Comparison of ENCODE assay signal across 27 cellular contexts in the genomic region with DNA sequence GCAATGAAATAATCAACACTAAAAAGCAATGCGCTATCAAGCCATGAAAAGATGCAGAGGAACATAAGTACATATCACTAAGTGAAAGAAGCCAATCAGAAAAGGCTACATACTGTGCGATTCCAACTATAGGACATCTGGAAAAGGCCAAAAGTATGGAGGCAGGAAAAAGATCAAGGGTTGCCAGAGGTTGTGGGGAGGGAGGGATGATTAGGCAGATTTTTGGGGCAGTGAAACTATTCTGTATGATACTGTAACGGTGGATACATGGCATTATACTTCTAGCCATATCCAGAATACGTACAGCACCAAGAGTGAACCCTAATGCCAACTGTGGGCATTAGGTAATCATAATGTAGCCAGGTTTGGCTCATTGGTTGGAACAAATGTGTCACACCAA.
"Had no signal": no experiment of that assay in that cellular context is flagged by ENCODE, and none has a peak within 500 bp of the region (broad histone marks: within the 10 kb centered on the region; RNA-seq: fewer than 3 reads in every experiment).

No MANE protein-coding gene starts in this region.

- H3K27me3 Mint-ChIP-seq: activated CD4-positive, alpha-beta memory T cell treated with anti-CD3 and anti-CD28 coated beads for 36 hours; activated naive CD4-positive, alpha-beta T cell treated with anti-CD3 and anti-CD28 coated beads, Interleukin-2, amount 50 U/mL, for 24 hours; activated naive CD8-positive, alpha-beta T cell treated with anti-CD3 and anti-CD28 coated beads, Interleukin-2, amount 50 U/mL, for 24 hours had no signal

- DNase-seq: activated CD4-positive, alpha-beta memory T cell treated with anti-CD3 and anti-CD28 coated beads for 36 hours; activated CD4-positive, alpha-beta T cell treated with anti-CD3 and anti-CD28 coated beads for 4 hours; activated naive CD8-positive, alpha-beta T cell treated with anti-CD3 and anti-CD28 coated beads, Interleukin-2, amount 50 U/mL, for 24 hours; activated T-cell treated with anti-CD3 and anti-CD28 coated beads, Interleukin-2, amount 50 U/mL, for 4 hours; amygdala; central memory CD4-positive, alpha-beta T cell; endodermal cell; foreskin fibroblast; heart left ventricle; hypothalamus; immature natural killer cell; left lung; occipital lobe; psoas muscle; sigmoid colon; small intestine; stimulated activated CD4-positive, alpha-beta T cell treated with anti-CD3 and anti-CD28 coated beads, Interleukin-15, amount 100 ng/mL, for 24 hours; stimulated activated CD4-positive, alpha-beta T cell treated with anti-CD3 and anti-CD28 coated beads, Interleukin-2, amount 100 ng/mL, for 24 hours; stimulated activated naive CD4-positive, alpha-beta T cell; testis; transverse colon had no signal

- H3K4me1 ChIP-seq: parathyroid adenoma, testis had no signal

- H3K27ac ChIP-seq: parathyroid adenoma, psoas muscle, testis, VCaP had no signal

- ATAC-seq: activated naive CD8-positive, alpha-beta T cell treated with anti-CD3 and anti-CD28 coated beads, Interleukin-2, amount 50 U/mL, for 24 hours; activated T-cell treated with anti-CD3 and anti-CD28 coated beads, Interleukin-2, amount 50 U/mL, for 4 hours; esophagus mucosa; heart left ventricle; left lung had no signal

- H3K9me3 ChIP-seq: heart left ventricle, left lung, psoas muscle, sigmoid colon, testis, transverse colon had no signal

- H3K4me3 ChIP-seq: heart left ventricle, left lung, psoas muscle, sigmoid colon, testis, transverse colon had no signal

- H3K4me3 Mint-ChIP-seq: activated CD4-positive, alpha-beta memory T cell treated with anti-CD3 and anti-CD28 coated beads for 36 hours; activated naive CD4-positive, alpha-beta T cell treated with anti-CD3 and anti-CD28 coated beads, Interleukin-2, amount 50 U/mL, for 24 hours; activated naive CD8-positive, alpha-beta T cell treated with anti-CD3 and anti-CD28 coated beads, Interleukin-2, amount 50 U/mL, for 24 hours; activated T-cell treated with anti-CD3 and anti-CD28 coated beads, Interleukin-2, amount 50 U/mL, for 4 hours; endodermal cell; immature natural killer cell; neural crest cell had no signal

- H3K9me3 Mint-ChIP-seq: activated CD4-positive, alpha-beta memory T cell treated with anti-CD3 and anti-CD28 coated beads for 36 hours; activated naive CD4-positive, alpha-beta T cell treated with anti-CD3 and anti-CD28 coated beads, Interleukin-2, amount 50 U/mL, for 24 hours; activated naive CD8-positive, alpha-beta T cell treated with anti-CD3 and anti-CD28 coated beads, Interleukin-2, amount 50 U/mL, for 24 hours; activated T-cell treated with anti-CD3 and anti-CD28 coated beads, Interleukin-2, amount 50 U/mL, for 4 hours; activated T-helper 2 cell treated with anti-CD3 and anti-CD28 coated beads, Interferon-gamma antibody, Interleukin-2, Interleukin-4, amounts not matched to agents 10 μg/mL and 5 μg/mL and 100 μg/mL, durations not matched to agents 14 hours and 24 hours and 36 hours; endodermal cell; immature natural killer cell; neural crest cell had no signal

- H3K27ac Mint-ChIP-seq: activated CD4-positive, alpha-beta memory T cell treated with anti-CD3 and anti-CD28 coated beads for 36 hours; endodermal cell had no signal

- H3K27me3 ChIP-seq: heart left ventricle, left lung, sigmoid colon, testis, transverse colon had no signal
